1 cellular context compared by ENCODE assay signal in the genomic region with DNA sequence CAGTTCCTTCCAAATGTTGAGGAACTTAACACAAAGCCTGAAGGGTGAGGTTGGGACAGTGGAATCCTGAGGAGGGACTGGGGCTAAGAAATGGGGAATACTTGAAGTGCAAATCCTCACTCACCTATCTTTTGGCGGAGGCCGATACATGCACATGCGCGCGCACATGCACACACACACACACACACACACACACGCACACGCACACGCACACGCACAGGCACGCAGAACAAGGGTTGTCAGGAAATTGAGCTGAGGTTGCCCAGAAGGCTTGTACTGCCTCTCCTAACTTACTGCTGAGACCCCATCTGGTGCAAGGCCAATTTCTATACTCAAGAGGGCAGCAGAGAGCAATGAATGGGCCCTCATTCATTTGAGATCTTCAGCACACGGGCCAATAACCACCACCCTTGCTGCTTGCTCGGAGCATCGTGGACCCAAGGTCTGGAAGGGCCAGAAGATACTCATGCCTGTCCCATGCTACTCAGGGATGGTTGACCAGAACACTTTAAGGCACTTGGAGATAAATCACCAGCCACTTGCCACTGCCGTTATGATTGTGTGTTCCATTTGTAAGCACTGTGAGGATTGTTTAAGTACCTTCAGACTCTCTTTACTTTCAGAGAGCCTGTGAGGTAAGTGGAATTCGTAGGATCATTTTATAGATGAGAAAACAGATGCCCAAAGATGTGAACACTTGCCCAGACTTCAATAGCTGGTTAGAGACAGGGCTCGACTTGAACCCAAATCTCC.
TF ChIP-seq lines count a peak whose summit lies in the region.

No MANE protein-coding gene starts in this region.

TF ChIP-seq in H1, 55 proteins besides CTCF, POLR2A, EP300 and RAD21:
- TF ChIP-seq TEAD4 (IDR thresholded peaks at IDR 0.05; ENCODE audit: low read depth, low read length) = no peak; the same call in 1 of the 2 replicates
- no peak for TF ChIP-seq RXRA (IDR thresholded peaks at IDR 0.05; ENCODE audit: insufficient read depth, low read depth, low read length)
- TF ChIP-seq YY1 (IDR thresholded peaks at IDR 0.05; ENCODE audit: low read depth, low read length) = 0 out of 2 replicates have a peak, but pooled peaks have one; percentile 13
- TF ChIP-seq, protein P1, sequence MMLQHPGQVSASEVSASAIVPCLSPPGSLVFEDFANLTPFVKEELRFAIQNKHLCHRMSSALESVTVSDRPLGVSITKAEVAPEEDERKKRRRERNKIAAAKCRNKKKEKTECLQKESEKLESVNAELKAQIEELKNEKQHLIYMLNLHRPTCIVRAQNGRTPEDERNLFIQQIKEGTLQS (IDR thresholded peaks at IDR 0.05; ENCODE audit: insufficient read depth, low read depth, low read length) = 0 out of 2 replicates have a peak, but pooled peaks have one; percentile 1
- TF ChIP-seq, protein P2, sequence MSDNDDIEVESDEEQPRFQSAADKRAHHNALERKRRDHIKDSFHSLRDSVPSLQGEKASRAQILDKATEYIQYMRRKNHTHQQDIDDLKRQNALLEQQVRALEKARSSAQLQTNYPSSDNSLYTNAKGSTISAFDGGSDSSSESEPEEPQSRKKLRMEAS (IDR thresholded peaks at IDR 0.05) = peak; percentile 33; the same call in 1 of the 2 replicates
- TF ChIP-seq CREB1 (IDR thresholded peaks at IDR 0.05) = 0 out of 2 replicates have a peak, but pooled peaks have one; percentile 33
- 0 out of 2 replicates have a peak, but pooled peaks have one; percentile 6 for TF ChIP-seq NRF1 (IDR thresholded peaks at IDR 0.05; ENCODE audit: low read depth, low read length)
- TF ChIP-seq TCF12 (IDR thresholded peaks at IDR 0.05; ENCODE audit: low read depth, low read length) = 0 out of 2 replicates have a peak, but pooled peaks have one; percentile 17
TF ChIP-seq in H1: peak in this region for 6.
